ENCODE assay signal across 31 cellular contexts in genomic region chr3:20811006-20811405, GRCh38.
"Had no signal": no experiment of that assay in that cellular context is flagged by ENCODE, and none has a peak within 500 bp of the region (broad histone marks: within the 10 kb centered on the region; RNA-seq: fewer than 3 reads in every experiment).

No MANE protein-coding gene starts in this region.

- H3K36me3 Mint-ChIP-seq: naive thymus-derived CD4-positive, alpha-beta T cell; neural progenitor cell; stimulated activated naive B cell treated with anti-CD40 and anti-IgM and Interleukin-4, amounts not matched to agents 10 μg/mL and 1 μg/mL and 100 μg/mL, for 72 hours had no signal

- H3K9me3 ChIP-seq: ovary, psoas muscle, stomach, thoracic aorta, thyroid gland, tibial nerve, upper lobe of left lung, vagina had no signal

- H3K4me1 ChIP-seq: neural progenitor cell, parathyroid adenoma, psoas muscle, spleen, stomach, thyroid gland, tibial nerve, upper lobe of left lung, vagina had no signal

- H3K9me3 Mint-ChIP-seq: neural progenitor cell had no signal

- H3K9ac ChIP-seq: neural progenitor cell, parathyroid adenoma had no signal

- H3K79me2 ChIP-seq: parathyroid adenoma had no signal

- H3K27me3 Mint-ChIP-seq: naive thymus-derived CD4-positive, alpha-beta T cell; progenitor cell of endocrine pancreas; stimulated activated naive B cell treated with anti-CD40 and anti-IgM and Interleukin-4, amounts not matched to agents 10 μg/mL and 1 μg/mL and 100 μg/mL, for 72 hours; stimulated activated naive CD8-positive, alpha-beta T cell treated with anti-CD3 and anti-CD28 coated beads, Interleukin-15, Interleukin-2, amounts not matched to agents 100 ng/mL and 50 ng/mL, for 24 hours had no signal

- H2AFZ ChIP-seq: neural progenitor cell, parathyroid adenoma had no signal

- H3K4me2 ChIP-seq: neural progenitor cell, smooth muscle cell had no signal

- H3K36me3 ChIP-seq: neural progenitor cell, ovary, spleen, stomach, thoracic aorta, thyroid gland, tibial nerve, upper lobe of left lung, vagina had no signal

- H3K27ac ChIP-seq: neural progenitor cell, ovary, parathyroid adenoma, psoas muscle, skin epidermis, spleen, stomach, thoracic aorta, thyroid gland, tibial nerve, upper lobe of left lung, vagina had no signal

- H3K27me3 ChIP-seq: neural progenitor cell, ovary, spleen, stomach, thyroid gland, tibial nerve, upper lobe of left lung, vagina had no signal

- FAIRE-seq: urothelium cell line had no signal

- H3K4me1 Mint-ChIP-seq: naive thymus-derived CD4-positive, alpha-beta T cell; natural killer cell; neural progenitor cell; stimulated activated naive B cell treated with anti-CD40 and anti-IgM and Interleukin-4, amounts not matched to agents 10 μg/mL and 1 μg/mL and 100 μg/mL, for 72 hours had no signal

- H3K27ac Mint-ChIP-seq: naive thymus-derived CD4-positive, alpha-beta T cell; natural killer cell; neural progenitor cell; progenitor cell of endocrine pancreas; stimulated activated naive B cell treated with anti-CD40 and anti-IgM and Interleukin-4, amounts not matched to agents 10 μg/mL and 1 μg/mL and 100 μg/mL, for 72 hours; stimulated activated naive CD8-positive, alpha-beta T cell treated with anti-CD3 and anti-CD28 coated beads, Interleukin-15, Interleukin-2, amounts not matched to agents 100 ng/mL and 50 ng/mL, for 24 hours had no signal

- ATAC-seq: naive thymus-derived CD4-positive, alpha-beta T cell; natural killer cell; psoas muscle; right cardiac atrium; sciatic nerve; stimulated activated naive B cell treated with anti-CD40 and anti-IgM and Interleukin-4, amounts not matched to agents 10 μg/mL and 1 μg/mL and 100 μg/mL, for 72 hours had no signal

- H3K4me3 Mint-ChIP-seq: naive thymus-derived CD4-positive, alpha-beta T cell; natural killer cell; nephron; neural progenitor cell; stimulated activated naive B cell treated with anti-CD40 and anti-IgM and Interleukin-4, amounts not matched to agents 10 μg/mL and 1 μg/mL and 100 μg/mL, for 72 hours; stimulated activated naive CD8-positive, alpha-beta T cell treated with anti-CD3 and anti-CD28 coated beads, Interleukin-15, Interleukin-2, amounts not matched to agents 100 ng/mL and 50 ng/mL, for 24 hours had no signal

- DNase-seq: naive thymus-derived CD4-positive, alpha-beta T cell; natural killer cell; occipital lobe; ovary; posterior cingulate gyrus; psoas muscle; right cardiac atrium; spleen; stimulated activated CD4-positive, alpha-beta T cell treated with anti-CD3 and anti-CD28 coated beads, Interleukin-12 subunit alpha, Interleukin-12 subunit beta, amount 100 ng/mL, for 4 hours; stimulated activated CD4-positive, alpha-beta T cell treated with anti-CD3 and anti-CD28 coated beads, Interleukin-1b, Interleukin-23, amount 100 ng/mL, for 48 hours; stimulated activated CD4-positive, alpha-beta T cell treated with anti-CD3 and anti-CD28 coated beads, Interleukin-4, amount 100 ng/mL, for 1 hour; stimulated activated CD4-positive, alpha-beta T cell treated with anti-CD3 and anti-CD28 coated beads, Interleukin-4, amount 100 ng/mL, for 4 hours; stimulated activated CD8-positive, alpha-beta memory T cell treated with anti-CD3 and anti-CD28 coated beads, Interleukin-4, amount 100 ng/mL, for 48 hours; stimulated activated naive B cell treated with anti-CD40 and anti-IgM and Interleukin-4, amounts not matched to agents 10 μg/mL and 1 μg/mL and 100 μg/mL, for 72 hours; stimulated activated naive CD4-positive, alpha-beta T cell treated with Interleukin-2 at 50 U/mL for 16 hours; stomach; thyroid gland; trophoblast cell; upper lobe of left lung had no signal

- H3K4me3 ChIP-seq: neural progenitor cell, ovary, psoas muscle, skin epidermis, smooth muscle cell, spleen, stomach, thoracic aorta, thyroid gland, tibial nerve, upper lobe of left lung, vagina had no signal
